ENCODE assay signal across 8 cellular contexts in the genomic region with DNA sequence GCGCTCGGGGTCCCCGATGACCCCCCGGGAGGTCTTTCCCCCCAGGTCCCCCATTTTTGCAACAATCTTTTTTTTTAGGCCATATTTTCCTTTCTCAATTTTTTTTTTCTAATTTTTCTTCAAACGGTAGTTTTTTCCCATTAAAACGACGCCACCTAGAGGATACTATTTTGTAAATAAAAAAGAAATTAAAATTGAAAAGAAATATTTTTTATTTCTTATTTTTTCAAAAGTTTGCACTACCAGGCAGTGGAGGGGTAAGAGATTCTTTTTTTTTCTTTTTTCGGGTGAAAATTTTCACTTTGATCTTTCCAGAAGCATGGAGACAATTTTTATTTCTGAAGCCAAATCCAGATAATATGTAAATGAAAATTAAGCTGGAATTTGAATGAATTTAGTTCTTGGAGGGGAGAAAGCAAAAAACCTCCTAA. TPM values are rescaled to one million over a fixed set of nuclear protein-coding genes. Genes with fewer than 3 reads are reported as not detected.
DNase-seq lines count a peak whose midpoint lies in the region; ATAC-seq and TF ChIP-seq lines count a peak whose summit lies in the region.

No MANE protein-coding gene starts in this region.

- ATAC-seq in central memory CD8-positive, alpha-beta T cell (replicated peaks; ENCODE audit: extremely low read depth, poor library complexity, severe bottlenecking) = no peak
- ATAC-seq in GM18858 (IDR thresholded peaks at IDR 0.05; ENCODE audit: unreplicated experiment) (no peak), GM21528 (IDR thresholded peaks at IDR 0.05; ENCODE audit: low FRiP score, unreplicated experiment) (no peak)

- peak overlapping the region; percentile 93 for H3K4me3 Mint-ChIP-seq in central memory CD8-positive, alpha-beta T cell
- peak overlapping the region; percentile 92 for H3K4me3 Mint-ChIP-seq in mesothelial cell of epicardium

- H3K27ac Mint-ChIP-seq in central memory CD8-positive, alpha-beta T cell (ENCODE audit: low read depth) = peak overlapping the region; percentile 60
- H3K27ac Mint-ChIP-seq in mesothelial cell of epicardium = peak overlapping the region; percentile 96

- H3K27me3 Mint-ChIP-seq in central memory CD8-positive, alpha-beta T cell = peaks cover 36% of the 10 kb centered on the region
- H3K27me3 Mint-ChIP-seq in mesothelial cell of epicardium (ENCODE audit: low read depth) = no peaks in the 10 kb centered on the region

- H3K4me1 Mint-ChIP-seq in central memory CD8-positive, alpha-beta T cell = peaks cover 7% of the 10 kb centered on the region
- H3K4me1 Mint-ChIP-seq in mesothelial cell of epicardium = peaks cover 41% of the 10 kb centered on the region

- TF ChIP-seq CTCF in mesothelial cell of epicardium (IDR thresholded peaks at IDR 0.05; ENCODE audit: unreplicated experiment) = peak; percentile 80

- peaks cover 4% of the 10 kb centered on the region for H3K36me3 Mint-ChIP-seq in central memory CD8-positive, alpha-beta T cell (ENCODE audit: insufficient read depth)
- H3K36me3 Mint-ChIP-seq in mesothelial cell of epicardium = no peaks in the 10 kb centered on the region

- no peaks in the 10 kb centered on the region for H3K9me3 Mint-ChIP-seq in central memory CD8-positive, alpha-beta T cell
- no peaks in the 10 kb centered on the region for H3K9me3 Mint-ChIP-seq in mesothelial cell of epicardium

- peak; percentile 62 for DNase-seq in DMS 273 (lab: John Stamatoyannopoulos, UW; ENCODE audit: unreplicated experiment)
- DNase-seq in DMS 273 treated with DMSO at 0.1 percent for 48 hours (lab: John Stamatoyannopoulos, UW) = no peak
- DNase-seq in NAMALWA (ENCODE audit: low spot score) = peak; percentile 31
- no peak for DNase-seq in central memory CD8-positive, alpha-beta T cell (ENCODE audit: low spot score in 2 of 2)
- DNase-seq in mesothelial cell of epicardium (ENCODE audit: low spot score in 2 of 2, unreplicated experiment in 2 of 2) = no peak
- DNase-seq in iPS-NIHi7 (ENCODE audit: extremely low spot score) = no peak

RNA-seq across cellular contexts. Expression of a gene that starts 0.7 kb away (rescaled TPM):
- 78.4 to 83.9 TPM (median 78.9 TPM) in 3 replicates for total RNA-seq in mesothelial cell of epicardium

Comparison
In these comparisons a context has a peak if more than half of its experiments do, and no peak if none do; other contexts are left out.
1. DNase-seq: peak in DMS 273 (single experiment) and NAMALWA (single experiment); none in DMS 273 treated with DMSO at 0.1 percent for 48 hours (single experiment), central memory CD8-positive, alpha-beta T cell (0 of 2), mesothelial cell of epicardium (0 of 2) and iPS-NIHi7 (single experiment).